30 cellular contexts compared by ENCODE assay signal in the genomic region with DNA sequence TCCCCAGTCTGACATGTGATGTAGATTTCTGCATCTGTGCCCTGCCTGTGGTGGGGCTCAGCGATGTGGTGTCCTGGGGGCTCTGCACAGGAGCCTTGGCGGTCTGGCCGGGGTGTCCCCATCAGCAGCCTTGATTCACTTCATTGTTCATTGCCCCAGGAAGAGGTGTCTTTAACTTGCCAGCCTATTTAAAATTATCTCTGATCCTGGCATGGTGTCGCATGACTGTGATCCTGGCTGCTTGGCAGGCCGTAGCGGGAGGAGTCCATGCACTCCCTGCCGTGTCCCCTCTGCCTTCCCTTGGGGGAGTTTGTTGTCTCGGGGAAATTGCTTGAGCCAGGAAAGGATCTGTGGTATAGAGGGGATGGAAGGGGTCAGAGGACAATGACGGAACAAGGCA. TPM values are rescaled to one million over a fixed set of nuclear protein-coding genes. Genes with fewer than 3 reads are reported as not detected.
DNase-seq lines count a peak whose midpoint lies in the region; ATAC-seq and TF ChIP-seq lines count a peak whose summit lies in the region.
"Had no signal": no experiment of that assay in that cellular context is flagged by ENCODE, and none has a peak within 500 bp of the region (broad histone marks: within the 10 kb centered on the region; RNA-seq: fewer than 3 reads in every experiment).

No MANE protein-coding gene starts in this region.

- ATAC-seq in activated T-cell treated with anti-CD3 and anti-CD28 coated beads, Interleukin-2, amount 50 U/mL, for 4 hours, result no peak
- no peak for ATAC-seq in activated T-cell treated with anti-CD3 and anti-CD28 coated beads, Interleukin-2, amount 50 U/mL, for 72 hours (replicated peaks in 1 of 2)
- peak; percentile 50 to 77 for ATAC-seq in left cardiac atrium
- ATAC-seq: activated naive CD4-positive, alpha-beta T cell treated with anti-CD3 and anti-CD28 coated beads, Interleukin-2, amount 50 U/mL, for 72 hours; K562; naive thymus-derived CD8-positive, alpha-beta T cell; pancreas; PC-3; SK-N-SH treated with all-trans-retinoic acid at 6 μM for 48 hours; stimulated activated memory B cell treated with anti-CD40 and anti-IgM and Interleukin-4, amounts not matched to agents 10 μg/mL and 1 μg/mL and 100 μg/mL, for 72 hours had no signal

- no peaks in the 10 kb centered on the region for H3K9me3 ChIP-seq in transverse colon
- H3K9me3 ChIP-seq: breast epithelium, pancreas had no signal

- H3K4me3 ChIP-seq in transverse colon, result no peak overlapping the region
- H3K4me3 ChIP-seq: breast epithelium, K562, pancreas had no signal

- H3K36me3 ChIP-seq in transverse colon, result no peaks in the 10 kb centered on the region
- H3K36me3 ChIP-seq: breast epithelium, pancreas had no signal

- TF ChIP-seq CTCF in nephron progenitor cell (IDR thresholded peaks at IDR 0.05) (no peak), transverse colon (IDR thresholded peaks at IDR 0.05) (no peak), mesothelial cell of epicardium (IDR thresholded peaks at IDR 0.05; ENCODE audit: unreplicated experiment) (no peak)

- in situ Hi-C loops in transverse colon (cut with MboI; ENCODE audit: low pct_ligation_motif_present in 1 of 4, low pct_unique_long_range_greater_than_20kb in 1 of 4, low sequenced_read_pairs in 3 of 4), result no loop called here

- peaks cover 3% of the 10 kb centered on the region for H3K9me3 Mint-ChIP-seq in activated T-cell treated with anti-CD3 and anti-CD28 coated beads, Interleukin-2, amount 50 U/mL, for 4 hours
- H3K9me3 Mint-ChIP-seq in activated T-cell treated with anti-CD3 and anti-CD28 coated beads, Interleukin-2, amount 50 U/mL, for 72 hours, result peaks cover 0 to 5% of the 10 kb centered on the region in 2 donors
- H3K9me3 Mint-ChIP-seq in nephron progenitor cell (no peaks in the 10 kb centered on the region), mesothelial cell of epicardium (no peaks in the 10 kb centered on the region)

- no peak for TF ChIP-seq POLR2A in transverse colon (IDR thresholded peaks at IDR 0.05)

- H3K27me3 Mint-ChIP-seq in activated T-cell treated with anti-CD3 and anti-CD28 coated beads, Interleukin-2, amount 50 U/mL, for 4 hours (ENCODE audit: low read depth), result no peaks in the 10 kb centered on the region
- no peaks in the 10 kb centered on the region for H3K27me3 Mint-ChIP-seq in activated T-cell treated with anti-CD3 and anti-CD28 coated beads, Interleukin-2, amount 50 U/mL, for 72 hours (ENCODE audit: low read depth)
- H3K27me3 Mint-ChIP-seq in nephron progenitor cell (ENCODE audit: low read depth, poor library complexity) (peaks cover 10% of the 10 kb centered on the region), mesothelial cell of epicardium (ENCODE audit: low read depth) (no peaks in the 10 kb centered on the region)
- H3K27me3 Mint-ChIP-seq: naive thymus-derived CD8-positive, alpha-beta T cell; stimulated activated memory B cell treated with anti-CD40 and anti-IgM and Interleukin-4, amounts not matched to agents 10 μg/mL and 1 μg/mL and 100 μg/mL, for 72 hours had no signal

- no peak for TF ChIP-seq EP300 in transverse colon (IDR thresholded peaks at IDR 0.05; ENCODE audit: low read depth)

- 86% methylated on average over 9 of the region's 9 CpGs; no CpG with 5 or more reads in 1 of the 2 donors for WGBS in transverse colon (ENCODE audit: low coverage in 1 of 2), 2 donors

- H3K27ac ChIP-seq in transverse colon, result no peak overlapping the region
- H3K27ac ChIP-seq: breast epithelium, pancreas had no signal

- H3K4me1 Mint-ChIP-seq in activated T-cell treated with anti-CD3 and anti-CD28 coated beads, Interleukin-2, amount 50 U/mL, for 4 hours (ENCODE audit: low read depth), result no peaks in the 10 kb centered on the region
- no peaks in the 10 kb centered on the region for H3K4me1 Mint-ChIP-seq in activated T-cell treated with anti-CD3 and anti-CD28 coated beads, Interleukin-2, amount 50 U/mL, for 72 hours (ENCODE audit: low read depth)
- H3K4me1 Mint-ChIP-seq in nephron progenitor cell, result peaks cover 10% of the 10 kb centered on the region
- peaks cover 3% of the 10 kb centered on the region for H3K4me1 Mint-ChIP-seq in mesothelial cell of epicardium
- H3K4me1 Mint-ChIP-seq: CD14-positive monocyte; H9; stimulated activated memory B cell treated with anti-CD40 and anti-IgM and Interleukin-4, amounts not matched to agents 10 μg/mL and 1 μg/mL and 100 μg/mL, for 72 hours had no signal

- intact Hi-C loops in left cardiac atrium (cut with DNase I) (no loop called here), transverse colon (cut with DNase I; ENCODE audit: low total_unique reads) (no loop called here)

- no peaks in the 10 kb centered on the region for H3K4me1 ChIP-seq in transverse colon
- H3K4me1 ChIP-seq: breast epithelium, pancreas had no signal

- H3K27me3 ChIP-seq in transverse colon, result no peaks in the 10 kb centered on the region
- H3K27me3 ChIP-seq: breast epithelium, pancreas had no signal

- DNase-seq in activated T-cell treated with anti-CD3 and anti-CD28 coated beads, Interleukin-2, amount 50 U/mL, for 4 hours, result peak; percentile 1
- no peak for DNase-seq in activated T-cell treated with anti-CD3 and anti-CD28 coated beads, Interleukin-2, amount 50 U/mL, for 72 hours
- DNase-seq in left cardiac atrium, result peak; percentile 33
- peak; percentile 1 for DNase-seq in nephron progenitor cell
- peak; percentile 0 for DNase-seq in transverse colon
- DNase-seq in effector CD4-positive, alpha-beta T cell, result no peak
- no peak for DNase-seq in mesothelial cell of epicardium (ENCODE audit: low spot score in 2 of 2, unreplicated experiment in 2 of 2)
- no peak for DNase-seq in GDM1 (lab: John Stamatoyannopoulos, UW)
- DNase-seq: activated CD4-positive, alpha-beta T cell treated with anti-CD3 and anti-CD28 coated beads, Interleukin-2, amount 50 U/mL, for 48 hours; activated CD4-positive, CD25-positive, alpha-beta regulatory T cell treated with anti-CD3 and anti-CD28 coated beads, Interleukin-2, amount 50 U/mL, for 72 hours; activated CD8-positive, alpha-beta memory T cell treated with anti-CD3 and anti-CD28 coated beads, Interleukin-2, amount 50 U/mL, for 4 hours; anterior cingulate cortex; DMS79; GF-D8; H9; NCI-H1092 treated with DMSO at 0.1 percent for 48 hours; NCI-H1694 treated with DMSO at 0.1 percent for 48 hours; NCI-H2171; NCI-H524; PC-3; trophoblast cell had no signal

- H3K27ac Mint-ChIP-seq in activated T-cell treated with anti-CD3 and anti-CD28 coated beads, Interleukin-2, amount 50 U/mL, for 72 hours, result no peak overlapping the region
- H3K27ac Mint-ChIP-seq in nephron progenitor cell, result no peak overlapping the region
- no peak overlapping the region for H3K27ac Mint-ChIP-seq in mesothelial cell of epicardium
- H3K27ac Mint-ChIP-seq: activated naive CD4-positive, alpha-beta T cell treated with anti-CD3 and anti-CD28 coated beads, Interleukin-2, amount 50 U/mL, for 72 hours; activated T-helper 2 cell treated with anti-CD3 and anti-CD28 coated beads, Interferon-gamma antibody, Interleukin-2, Interleukin-4, amounts not matched to agents 10 μg/mL and 5 μg/mL and 100 μg/mL, durations not matched to agents 14 hours and 24 hours and 36 hours; CD14-positive monocyte; H9; stimulated activated memory B cell treated with anti-CD40 and anti-IgM and Interleukin-4, amounts not matched to agents 10 μg/mL and 1 μg/mL and 100 μg/mL, for 72 hours had no signal

- H3K36me3 Mint-ChIP-seq in activated T-cell treated with anti-CD3 and anti-CD28 coated beads, Interleukin-2, amount 50 U/mL, for 4 hours (ENCODE audit: insufficient read depth), result peaks cover 6% of the 10 kb centered on the region
- H3K36me3 Mint-ChIP-seq in activated T-cell treated with anti-CD3 and anti-CD28 coated beads, Interleukin-2, amount 50 U/mL, for 72 hours (ENCODE audit: insufficient read depth in 2 of 2), result no peaks in the 10 kb centered on the region
- H3K36me3 Mint-ChIP-seq in nephron progenitor cell (ENCODE audit: low read depth) (peaks cover 37% of the 10 kb centered on the region), mesothelial cell of epicardium (peaks cover 17% of the 10 kb centered on the region)
- H3K36me3 Mint-ChIP-seq: CD14-positive monocyte; stimulated activated memory B cell treated with anti-CD40 and anti-IgM and Interleukin-4, amounts not matched to agents 10 μg/mL and 1 μg/mL and 100 μg/mL, for 72 hours had no signal

- no peak overlapping the region for H3K4me3 Mint-ChIP-seq in activated T-cell treated with anti-CD3 and anti-CD28 coated beads, Interleukin-2, amount 50 U/mL, for 4 hours
- no peak overlapping the region for H3K4me3 Mint-ChIP-seq in activated T-cell treated with anti-CD3 and anti-CD28 coated beads, Interleukin-2, amount 50 U/mL, for 72 hours
- H3K4me3 Mint-ChIP-seq in nephron progenitor cell, result no peak overlapping the region
- no peak overlapping the region for H3K4me3 Mint-ChIP-seq in mesothelial cell of epicardium
- H3K4me3 Mint-ChIP-seq: CD14-positive monocyte; H9; naive thymus-derived CD8-positive, alpha-beta T cell; stimulated activated memory B cell treated with anti-CD40 and anti-IgM and Interleukin-4, amounts not matched to agents 10 μg/mL and 1 μg/mL and 100 μg/mL, for 72 hours had no signal

RNA-seq across cellular contexts. Expression of a gene that starts 59.9 kb away (rescaled TPM):
- total RNA-seq in activated T-cell treated with anti-CD3 and anti-CD28 coated beads, Interleukin-2, amount 50 U/mL, for 4 hours, result 10 to 100 TPM; 43.8 to 47.5 (median 46.6) TPM
- 10 to 100 TPM; 43.5 to 51.4 TPM for total RNA-seq in activated T-cell treated with anti-CD3 and anti-CD28 coated beads, Interleukin-2, amount 50 U/mL, for 72 hours
- total RNA-seq in left cardiac atrium, result 1 to 10 TPM; 9.0 to 9.5 TPM
- 100 to 1,000 TPM in 1 of 4 donors, 10 to 100 TPM in 3; 27.2 to 125 (median 48.6) TPM for total RNA-seq in transverse colon
- 39.7 to 40.4 TPM (median 40.2 TPM) in 3 replicates for total RNA-seq in mesothelial cell of epicardium

Comparison
In these comparisons a context has a peak if more than half of its experiments do, and no peak if none do; other contexts are left out.
1. DNase-seq: peak in activated T-cell treated with anti-CD3 and anti-CD28 coated beads, Interleukin-2, amount 50 U/mL, for 4 hours (single experiment), left cardiac atrium (single experiment), nephron progenitor cell (single experiment) and transverse colon (single experiment); none in activated T-cell treated with anti-CD3 and anti-CD28 coated beads, Interleukin-2, amount 50 U/mL, for 72 hours (0 of 2), effector CD4-positive, alpha-beta T cell (single experiment), mesothelial cell of epicardium (0 of 2) and GDM1 (single experiment).
2. ATAC-seq: peak in left cardiac atrium (2 of 2); none in activated T-cell treated with anti-CD3 and anti-CD28 coated beads, Interleukin-2, amount 50 U/mL, for 4 hours (0 of 2) and activated T-cell treated with anti-CD3 and anti-CD28 coated beads, Interleukin-2, amount 50 U/mL, for 72 hours (0 of 2).